ENCODE assay signal across 14 cellular contexts in genomic region chr9:4137755-4138154, GRCh38.
DNase-seq lines count a peak whose midpoint lies in the region; ATAC-seq and TF ChIP-seq lines count a peak whose summit lies in the region.
"Had no signal": no experiment of that assay in that cellular context is flagged by ENCODE, and none has a peak within 500 bp of the region (broad histone marks: within the 10 kb centered on the region; RNA-seq: fewer than 3 reads in every experiment).

No MANE protein-coding gene starts in this region.

- H3K4me1 ChIP-seq in endodermal cell (ENCODE audit: control insufficient read depth, insufficient read depth, low read length): peaks cover 21% of the 10 kb centered on the region

- TF ChIP-seq CTCF in astrocyte of the spinal cord (IDR thresholded peaks at IDR 0.05; ENCODE audit: low read depth, low read length) (no peak), endodermal cell (conservative IDR thresholded peaks at IDR 0.05) (no peak)

- 86 to 100% methylated on average over 1 of the region's 1 CpG for WGBS in endodermal cell (ENCODE audit: insufficient coverage in 1 of 2, insufficient read length in 1 of 2), 2 experiments

- H3K27me3 ChIP-seq in endodermal cell (ENCODE audit: control insufficient read depth, insufficient read depth, low read length, poor library complexity, severe bottlenecking): no peaks in the 10 kb centered on the region

- H3K4me1 Mint-ChIP-seq in endodermal cell: peaks cover 22% of the 10 kb centered on the region
- H3K4me1 Mint-ChIP-seq: neural crest cell had no signal

- no peak overlapping the region for H3K4me3 Mint-ChIP-seq in endodermal cell
- H3K4me3 Mint-ChIP-seq: CD8-positive, alpha-beta T cell; neural crest cell had no signal

- H3K9me3 ChIP-seq in endodermal cell (ENCODE audit: control insufficient read depth, low read length): no peaks in the 10 kb centered on the region

- H3K27ac Mint-ChIP-seq in endodermal cell: no peak overlapping the region
- H3K27ac Mint-ChIP-seq: CD8-positive, alpha-beta T cell had no signal

- H3K36me3 ChIP-seq in endodermal cell (ENCODE audit: control insufficient read depth, insufficient read depth, low read length): no peaks in the 10 kb centered on the region

- ATAC-seq in GM21360 (IDR thresholded peaks at IDR 0.05; ENCODE audit: unreplicated experiment): no peak
- ATAC-seq: CD8-positive, alpha-beta T cell had no signal

- DNase-seq in AG08395 (ENCODE audit: low spot score) (peak; percentile 55), HT-29 (ENCODE audit: low spot score) (peak; percentile 42), astrocyte of the spinal cord (ENCODE audit: low read depth, low spot score) (peak; percentile 58), kidney tubule cell (ENCODE audit: low spot score) (peak; percentile 90), KG1 (lab: John Stamatoyannopoulos, UW) (no peak), NCI-H2227 treated with DMSO at 0.1 percent for 48 hours (lab: John Stamatoyannopoulos, UW) (no peak), endodermal cell (no peak)
- DNase-seq: activated CD8-positive, alpha-beta memory T cell treated with anti-CD3 and anti-CD28 coated beads, Interleukin-2, amount 50 U/mL, for 4 hours; caudate nucleus; CD8-positive, alpha-beta T cell; NCI-H510A; stimulated activated CD4-positive, alpha-beta T cell treated with anti-CD3 and anti-CD28 coated beads, Interleukin-2, amount 100 ng/mL, for 24 hours had no signal

- in situ Hi-C loops in astrocyte of the spinal cord (cut with HindIII; ENCODE audit: low sequenced_read_pairs): no loop called here

- H3K36me3 Mint-ChIP-seq in endodermal cell (ENCODE audit: low read depth): no peaks in the 10 kb centered on the region
- H3K36me3 Mint-ChIP-seq: CD8-positive, alpha-beta T cell had no signal

- no peaks in the 10 kb centered on the region for H3K27me3 Mint-ChIP-seq in endodermal cell (ENCODE audit: insufficient read depth)

- H3K27ac ChIP-seq in endodermal cell (ENCODE audit: low read depth, low read length): no peak overlapping the region

- no peaks in the 10 kb centered on the region for H3K9me3 Mint-ChIP-seq in endodermal cell
- H3K9me3 Mint-ChIP-seq: CD8-positive, alpha-beta T cell; neural crest cell had no signal

- H3K9ac ChIP-seq in endodermal cell (ENCODE audit: extremely low read depth, low read length, poor library complexity, severe bottlenecking): no peak overlapping the region

- no peak overlapping the region for H3K4me3 ChIP-seq in astrocyte of the spinal cord (ENCODE audit: low read depth, low read length)
- H3K4me3 ChIP-seq in endodermal cell (ENCODE audit: low read length): no peak overlapping the region

Comparison
In these comparisons a context has a peak if more than half of its experiments do, and no peak if none do; other contexts are left out.
1. DNase-seq: peak in AG08395 (single experiment), HT-29 (single experiment), astrocyte of the spinal cord (single experiment) and kidney tubule cell (single experiment); none in KG1 (single experiment), NCI-H2227 treated with DMSO at 0.1 percent for 48 hours (single experiment) and endodermal cell (single experiment).